ENCODE assay signal across 10 cellular contexts in genomic region chr9:92749071-92749933, GRCh38. TPM values are rescaled to one million over a fixed set of nuclear protein-coding genes. Genes with fewer than 3 reads are reported as not detected.
A peak's percentile ranks its signal among the peaks of the same experiment; 100 is the strongest.
DNase-seq lines count a peak whose midpoint lies in the region; TF ChIP-seq lines count a peak whose summit lies in the region.
"Had no signal": no experiment of that assay in that cellular context is flagged by ENCODE, and none has a peak within 500 bp of the region (broad histone marks: within the 10 kb centered on the region; RNA-seq: fewer than 3 reads in every experiment).

No MANE protein-coding gene starts in this region.

- TF ChIP-seq CTCF in dorsolateral prefrontal cortex (IDR thresholded peaks at IDR 0.05 in 54 of 56, conservative IDR thresholded peaks at IDR 0.05 in 2 of 56; ENCODE audit: low read depth in 1 of 56, partially characterized antibody in 56 of 56) (peak in 4 of 56 donors; percentile 10 to 32 (median 15)), prostate gland (IDR thresholded peaks at IDR 0.05) (no peak)

- no peak overlapping the region for H2BK15ac ChIP-seq in mesenchymal stem cell (ENCODE audit: low read depth, poor library complexity, severe bottlenecking)

- H3K9me2 ChIP-seq in Karpas-422 (replicated peaks; ENCODE audit: insufficient read depth, low read length), result no peaks in the 10 kb centered on the region

- H3K27ac ChIP-seq in dorsolateral prefrontal cortex (peak overlapping the region in 55 of 59 donors; percentile 1 to 92 (median 68)), mesenchymal stem cell (ENCODE audit: low read length, poor library complexity, severe bottlenecking) (no peak overlapping the region), Karpas-422 (ENCODE audit: low read length) (no peak overlapping the region), prostate gland (no peak overlapping the region)
- H3K27ac ChIP-seq: epithelial cell of prostate, SK-N-MC had no signal

- peaks cover 61% of the 10 kb centered on the region for H4K20me1 ChIP-seq in Karpas-422 (ENCODE audit: insufficient read depth, low read depth, low read length)

- 95% methylated on average over 11 of the region's 12 CpGs for WGBS in mesenchymal stem cell
- 55% methylated on average over 8 of the region's 12 CpGs for WGBS in prostate gland

- no peak overlapping the region for H3K23ac ChIP-seq in mesenchymal stem cell (ENCODE audit: low read length in 2 of 2)

- H4K91ac ChIP-seq in mesenchymal stem cell (ENCODE audit: low read length), result peak overlapping the region; percentile 34

- H3K79me1 ChIP-seq in mesenchymal stem cell (replicated peaks; ENCODE audit: low read length, poor library complexity, severe bottlenecking), result peaks cover 33% of the 10 kb centered on the region

- H3K9ac ChIP-seq in mesenchymal stem cell (ENCODE audit: low read length) (no peak overlapping the region), Karpas-422 (ENCODE audit: low read length) (no peak overlapping the region)

- no peak overlapping the region for H3K4ac ChIP-seq in mesenchymal stem cell (ENCODE audit: low read depth in 1 of 2, low read length in 2 of 2)

- H3K14ac ChIP-seq in mesenchymal stem cell (ENCODE audit: low read length in 2 of 2), result peak overlapping the region in 1 of 2 experiments; percentile 35

- H2AFZ ChIP-seq in mesenchymal stem cell (ENCODE audit: low read depth, low read length) (no peak overlapping the region), Karpas-422 (ENCODE audit: low read length) (no peak overlapping the region)

- H3K18ac ChIP-seq in mesenchymal stem cell (ENCODE audit: low read depth in 1 of 2, low read length in 2 of 2), result peak overlapping the region; percentile 18 to 49

- peak overlapping the region in 13 of 59 donors; percentile 2 to 44 (median 14) for H3K4me3 ChIP-seq in dorsolateral prefrontal cortex
- H3K4me3 ChIP-seq in mesenchymal stem cell (ENCODE audit: insufficient read depth in 1 of 2, low read depth in 1 of 2, low read length in 2 of 2), result no peak overlapping the region
- H3K4me3 ChIP-seq in Karpas-422 (ENCODE audit: low read length), result no peak overlapping the region
- H3K4me3 ChIP-seq in prostate gland, result no peak overlapping the region
- H3K4me3 ChIP-seq: SK-N-MC had no signal

- intact Hi-C loops in dorsolateral prefrontal cortex (cut with DNase I), result no loop called here
- intact Hi-C loops in prostate gland (cut with DNase I), result no loop called here

- H2BK12ac ChIP-seq in mesenchymal stem cell (ENCODE audit: low read length in 2 of 2), result peak overlapping the region; percentile 37 to 53

- H3K9me3 ChIP-seq in mesenchymal stem cell (ENCODE audit: control insufficient read depth, low read length) (no peaks in the 10 kb centered on the region), Karpas-422 (ENCODE audit: low read length) (no peaks in the 10 kb centered on the region), prostate gland (no peaks in the 10 kb centered on the region)

- peaks cover 99% of the 10 kb centered on the region for H3K79me2 ChIP-seq in Karpas-422 (ENCODE audit: low read length)

- no peak overlapping the region for H2BK5ac ChIP-seq in mesenchymal stem cell (ENCODE audit: low read depth, low read length, poor library complexity, severe bottlenecking)

- peak; percentile 29 for DNase-seq in NCI-H1694 treated with DMSO at 0.1 percent for 48 hours (lab: John Stamatoyannopoulos, UW)
- DNase-seq in dorsolateral prefrontal cortex, result peak in 8 of 10 donors; percentile 50 to 84 (median 78)
- no peak for DNase-seq in mesenchymal stem cell
- DNase-seq in superior temporal gyrus (ENCODE audit: extremely low spot score), result peak; percentile 81
- DNase-seq in activated T-cell treated with anti-CD3 and anti-CD28 coated beads, Interleukin-2, amount 50 U/mL, for 48 hours, result no peak
- no peak for DNase-seq in Karpas-422
- no peak for DNase-seq in prostate gland (ENCODE audit: low spot score)
- DNase-seq: activated CD4-positive, alpha-beta T cell treated with anti-CD3 and anti-CD28 coated beads, Interleukin-2, amount 50 U/mL, for 4 hours had no signal

- no peak for TF ChIP-seq POLR2A in prostate gland (IDR thresholded peaks at IDR 0.05)

- H4K8ac ChIP-seq in mesenchymal stem cell (ENCODE audit: low read length), result peak overlapping the region; percentile 19

- H3K4me1 ChIP-seq in mesenchymal stem cell (ENCODE audit: control insufficient read depth, insufficient read depth, low read depth, low read length) (peaks cover 35% of the 10 kb centered on the region), Karpas-422 (ENCODE audit: low read length) (peaks cover 32% of the 10 kb centered on the region), prostate gland (replicated peaks) (peaks cover 2% of the 10 kb centered on the region)

- H3K27me3 ChIP-seq in dorsolateral prefrontal cortex (no peaks in the 10 kb centered on the region), mesenchymal stem cell (ENCODE audit: control insufficient read depth in 1 of 2, insufficient read depth in 1 of 2, low read length in 2 of 2) (no peaks in the 10 kb centered on the region), Karpas-422 (ENCODE audit: low read length) (no peaks in the 10 kb centered on the region), prostate gland (replicated peaks; ENCODE audit: insufficient read depth) (no peaks in the 10 kb centered on the region)

- H3K4me2 ChIP-seq in mesenchymal stem cell (ENCODE audit: low read length, poor library complexity, severe bottlenecking) (no peak overlapping the region), Karpas-422 (ENCODE audit: low read depth, low read length, poor library complexity, severe bottlenecking) (no peak overlapping the region)

- H2BK120ac ChIP-seq in mesenchymal stem cell (ENCODE audit: low read depth, low read length), result no peak overlapping the region

- H3K36me3 ChIP-seq in mesenchymal stem cell (ENCODE audit: control insufficient read depth in 1 of 2, insufficient read depth in 2 of 2, low read depth in 1 of 2, low read length in 2 of 2) (no peaks in the 10 kb centered on the region), Karpas-422 (ENCODE audit: insufficient read depth, low read length) (no peaks in the 10 kb centered on the region), prostate gland (no peaks in the 10 kb centered on the region)

- H2AK5ac ChIP-seq in mesenchymal stem cell (ENCODE audit: low read length, severe bottlenecking), result no peak overlapping the region

RNA-seq across cellular contexts. Expression of gene BICD2, which starts 15.3 kb away (rescaled TPM):
- total RNA-seq in dorsolateral prefrontal cortex, result 10 to 100 TPM; 26.3 to 38.7 (median 32.4) TPM
- 20.1 TPM for polyA plus RNA-seq in mesenchymal stem cell (2013, experiment 1 of 2)
- polyA plus RNA-seq in mesenchymal stem cell (2013, experiment 2 of 2), result 19.2 TPM
- 25.6 and 35.4 TPM in 2 replicates for total RNA-seq in Karpas-422 (2014; rRNA removed; shearing (Covaris generic); ENCODE audit: low replicate concordance)
- 10 to 100 TPM; 22.2 to 48.3 TPM for total RNA-seq in prostate gland

Comparison
In these comparisons a context has a peak if more than half of its experiments do, and no peak if none do; other contexts are left out.
1. DNase-seq: peak in NCI-H1694 treated with DMSO at 0.1 percent for 48 hours (single experiment), dorsolateral prefrontal cortex (8 of 10) and superior temporal gyrus (single experiment); none in mesenchymal stem cell (single experiment), activated T-cell treated with anti-CD3 and anti-CD28 coated beads, Interleukin-2, amount 50 U/mL, for 48 hours (0 of 2), Karpas-422 (single experiment) and prostate gland (single experiment).
2. H3K27ac ChIP-seq: peak in dorsolateral prefrontal cortex (55 of 59); none in mesenchymal stem cell (single experiment), Karpas-422 (single experiment) and prostate gland (0 of 2).